ENCODE assay signal across 8 cellular contexts in genomic region chr10:12129222-12130111, GRCh38. TPM values are rescaled to one million over a fixed set of nuclear protein-coding genes. Genes with fewer than 3 reads are reported as not detected.
DNase-seq lines count a peak whose midpoint lies in the region; ATAC-seq and TF ChIP-seq lines count a peak whose summit lies in the region.

TSS of gene SEC61A2 (plus strand) at chr10:12129677. CDS start at chr10:12129788, 111 bp downstream.

- ATAC-seq in HG03378 (IDR thresholded peaks at IDR 0.05; ENCODE audit: unreplicated experiment) = peak; percentile 63

- peak; percentile 95 for DNase-seq in Ammon's horn (ENCODE audit: low spot score)
- DNase-seq in NCI-H460 (ENCODE audit: extremely low read depth, low read depth) = peak; percentile 85
- DNase-seq in activated CD4-positive, alpha-beta T cell treated with anti-CD3 and anti-CD28 coated beads for 4 hours = peak; percentile 97 to 99
- DNase-seq in left kidney (ENCODE audit: low read depth, low spot score) = peak; percentile 98
- peak; percentile 97 for DNase-seq in stimulated activated CD4-positive, alpha-beta T cell treated with anti-CD3 and anti-CD28 coated beads, Interleukin-1b, Interleukin-23, amount 100 ng/mL, for 48 hours

- peak within 1 kb of the TSS; percentile 77 for H3K27ac ChIP-seq in cingulate gyrus (ENCODE audit: low read depth, low read length)

- peak; percentile 80 for TF ChIP-seq POLR2A in GM19099 (IDR thresholded peaks at IDR 0.05; ENCODE audit: extremely low read depth, insufficient read length, low read depth)

RNA-seq across cellular contexts. Expression of gene SEC61A2, which starts in this region (rescaled TPM):
- total RNA-seq in NCI-H460 (2014; rRNA removed; shearing (Covaris generic)) = 5.7 and 8.6 TPM in 2 replicates
- polyA plus RNA-seq in NCI-H460 (2014; cell fraction: nucleus; rRNA removed) = 5.9 and 8.3 TPM in 2 replicates

Comparison
In these comparisons a context has a peak if more than half of its experiments do, and no peak if none do; other contexts are left out.
1. Peak in every context shown above with its lines: DNase-seq, ATAC-seq and H3K27ac ChIP-seq.